20 cellular contexts compared by ENCODE assay signal in the genomic region with DNA sequence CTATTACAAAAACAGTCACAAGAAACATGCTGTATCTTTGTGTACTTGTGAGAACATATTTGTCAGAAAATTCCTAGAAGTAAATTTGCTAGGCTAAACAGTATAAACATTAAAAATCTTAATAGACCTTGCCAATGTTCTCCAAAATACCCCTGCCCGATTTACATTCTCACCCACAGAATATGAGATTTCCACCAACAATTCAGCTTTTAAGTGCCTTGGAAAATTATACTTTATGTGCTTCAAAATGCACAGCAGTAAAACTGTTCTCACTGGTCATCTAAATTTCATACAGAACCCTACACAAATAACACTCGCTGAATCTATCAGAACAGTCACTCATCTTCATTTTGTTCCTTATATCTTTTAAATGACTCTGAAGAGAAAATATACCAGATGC.
"Had no signal": no experiment of that assay in that cellular context is flagged by ENCODE, and none has a peak within 500 bp of the region (broad histone marks: within the 10 kb centered on the region; RNA-seq: fewer than 3 reads in every experiment).

No MANE protein-coding gene starts in this region.

- H3K9me3 Mint-ChIP-seq: activated CD4-positive, alpha-beta memory T cell treated with anti-CD3 and anti-CD28 coated beads for 36 hours; activated T-helper 17 cell treated with anti-CD3 and anti-CD28 coated beads, Interleukin-2, amount 50 U/mL, for 72 hours; memory B cell; stimulated activated effector memory CD8-positive, alpha-beta T cell treated with anti-CD3 and anti-CD28 coated beads, Interleukin-12 subunit alpha, Interleukin-12 subunit beta, amount 100 ng/mL, for 72 hours; T-helper 2 cell treated with Interferon-gamma antibody and Interleukin-4, amounts not matched to agents 5 μg/mL and 100 μg/mL, for 36 hours; WTC11 had no signal

- DNase-seq: activated CD4-positive, alpha-beta memory T cell treated with anti-CD3 and anti-CD28 coated beads for 36 hours; activated CD4-positive, alpha-beta T cell treated with anti-CD3 and anti-CD28 coated beads for 4 hours; activated CD8-positive, alpha-beta memory T cell treated with anti-CD3 and anti-CD28 coated beads, Interleukin-2, amount 10 ng/mL, durations not matched to agents 7 days and 5 days; activated naive CD4-positive, alpha-beta T cell treated with Interleukin-2 at 50 U/mL for 16 hours; amniotic stem cell; dorsolateral prefrontal cortex; naive B cell; right lobe of liver; small intestine; stimulated activated CD4-positive, alpha-beta T cell treated with anti-CD3 and anti-CD28 coated beads, Interleukin-4, amount 100 ng/mL, for 24 hours; stomach; testis; upper lobe of left lung had no signal

- H3K36me3 ChIP-seq: cardiac muscle cell, right lobe of liver, stomach, upper lobe of left lung had no signal

- H3K4me3 ChIP-seq: cardiac muscle cell, right lobe of liver, stomach, testis, upper lobe of left lung had no signal

- H3K27ac ChIP-seq: cardiac muscle cell, parathyroid adenoma, right lobe of liver, testis, upper lobe of left lung had no signal

- ATAC-seq: activated CD8-positive, alpha-beta memory T cell treated with anti-CD3 and anti-CD28 coated beads, Interleukin-2, amount 10 ng/mL, durations not matched to agents 7 days and 5 days; activated T-helper 17 cell treated with anti-CD3 and anti-CD28 coated beads, Interleukin-2, amount 50 U/mL, for 72 hours; right lobe of liver; stimulated activated effector memory CD8-positive, alpha-beta T cell treated with anti-CD3 and anti-CD28 coated beads, Interleukin-12 subunit alpha, Interleukin-12 subunit beta, amount 100 ng/mL, for 72 hours; WTC11 had no signal

- H3K27ac Mint-ChIP-seq: activated CD4-positive, alpha-beta memory T cell treated with anti-CD3 and anti-CD28 coated beads for 36 hours; activated CD8-positive, alpha-beta memory T cell treated with anti-CD3 and anti-CD28 coated beads, Interleukin-2, amount 10 ng/mL, durations not matched to agents 7 days and 5 days; activated T-helper 17 cell treated with anti-CD3 and anti-CD28 coated beads, Interleukin-2, amount 50 U/mL, for 72 hours; memory B cell; naive B cell; stimulated activated effector memory CD8-positive, alpha-beta T cell treated with anti-CD3 and anti-CD28 coated beads, Interleukin-12 subunit alpha, Interleukin-12 subunit beta, amount 100 ng/mL, for 72 hours; T-helper 2 cell treated with Interferon-gamma antibody and Interleukin-4, amounts not matched to agents 5 μg/mL and 100 μg/mL, for 36 hours; WTC11 had no signal

- H3K9me3 ChIP-seq: right lobe of liver, stomach, testis, upper lobe of left lung had no signal

- H3K79me2 ChIP-seq: parathyroid adenoma had no signal

- H3K27me3 Mint-ChIP-seq: activated CD4-positive, alpha-beta memory T cell treated with anti-CD3 and anti-CD28 coated beads for 36 hours; activated CD8-positive, alpha-beta memory T cell treated with anti-CD3 and anti-CD28 coated beads, Interleukin-2, amount 10 ng/mL, durations not matched to agents 7 days and 5 days; activated T-helper 17 cell treated with anti-CD3 and anti-CD28 coated beads, Interleukin-2, amount 50 U/mL, for 72 hours; naive B cell had no signal

- H3K4me3 Mint-ChIP-seq: activated CD4-positive, alpha-beta memory T cell treated with anti-CD3 and anti-CD28 coated beads for 36 hours; activated CD8-positive, alpha-beta memory T cell treated with anti-CD3 and anti-CD28 coated beads, Interleukin-2, amount 10 ng/mL, durations not matched to agents 7 days and 5 days; activated T-helper 17 cell treated with anti-CD3 and anti-CD28 coated beads, Interleukin-2, amount 50 U/mL, for 72 hours; memory B cell; naive B cell; stimulated activated effector memory CD8-positive, alpha-beta T cell treated with anti-CD3 and anti-CD28 coated beads, Interleukin-12 subunit alpha, Interleukin-12 subunit beta, amount 100 ng/mL, for 72 hours; T-helper 2 cell treated with Interferon-gamma antibody and Interleukin-4, amounts not matched to agents 5 μg/mL and 100 μg/mL, for 36 hours; WTC11 had no signal

- H3K9ac ChIP-seq: parathyroid adenoma had no signal

- H2AFZ ChIP-seq: parathyroid adenoma had no signal

- H3K36me3 Mint-ChIP-seq: memory B cell, naive B cell, WTC11 had no signal

- H3K27me3 ChIP-seq: cardiac muscle cell, dorsolateral prefrontal cortex, right lobe of liver, stomach, testis, upper lobe of left lung had no signal
